36 cellular contexts compared by ENCODE assay signal in the genomic region with DNA sequence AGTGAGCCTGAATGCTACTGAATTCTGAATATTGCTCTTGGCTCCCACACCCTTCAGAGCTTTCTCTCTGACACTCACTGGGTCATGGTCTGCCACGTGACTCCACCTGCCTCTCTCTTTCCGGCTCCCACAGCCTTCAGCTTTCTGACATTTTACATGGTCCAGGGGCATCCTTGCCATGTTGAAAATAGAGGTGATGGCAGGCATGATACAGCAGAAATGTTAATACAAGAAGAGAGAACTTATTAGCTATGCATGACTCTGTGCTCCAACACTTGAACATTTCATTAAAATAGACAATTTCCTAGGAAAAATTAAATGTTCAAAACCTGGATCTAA.
"Had no signal": no experiment of that assay in that cellular context is flagged by ENCODE, and none has a peak within 500 bp of the region (broad histone marks: within the 10 kb centered on the region; RNA-seq: fewer than 3 reads in every experiment).

No MANE protein-coding gene starts in this region.

- FAIRE-seq: bronchial epithelial cell had no signal

- DNase-seq: activated B cell treated with CpG ODN at 0.5 μM for 24 hours; activated CD4-positive, alpha-beta memory T cell treated with anti-CD3 and anti-CD28 coated beads for 36 hours; activated CD4-positive, alpha-beta T cell treated with anti-CD3 and anti-CD28 coated beads for 4 hours; activated CD4-positive, alpha-beta T cell treated with anti-CD3 and anti-CD28 coated beads, Interleukin-2, amount 50 U/mL, for 1 hour; activated CD4-positive, CD25-positive, alpha-beta regulatory T cell treated with anti-CD3 and anti-CD28 coated beads, Interleukin-2, amount 50 U/mL, for 72 hours; activated CD8-positive, alpha-beta memory T cell treated with anti-CD3 and anti-CD28 coated beads, Interleukin-2, amount 50 U/mL, for 4 hours; activated gamma-delta T cell treated with Interleukin-2 at 50 U/mL for 16 hours; activated naive CD4-positive, alpha-beta T cell treated with anti-CD3 and anti-CD28 coated beads for 36 hours; activated naive CD8-positive, alpha-beta T cell treated with anti-CD3 and anti-CD28 coated beads, Interleukin-2, amount 50 U/mL, for 24 hours; activated T-cell treated with anti-CD3 and anti-CD28 coated beads for 4 hours; activated T-cell treated with anti-CD3 and anti-CD28 coated beads, Interleukin-2, amount 50 U/mL, for 4 hours; anterior cingulate cortex; cerebellar nuclear complex; MM.1S; NCI-H1092; NCI-H1436 treated with DMSO at 0.1 percent for 48 hours; NCI-H1694 treated with DMSO at 0.1 percent for 48 hours; NCI-H2029; NCI-H2107; NCI-H2171; NCI-H446; NCI-H510A treated with DMSO at 0.1 percent for 48 hours; NCI-H526 treated with DMSO at 0.1 percent for 48 hours; NCI-H774; NK-92 treated with Interleukin-12 subunit alpha and Interleukin-12 subunit beta, amount 100 ng/mL, for 24 hours; OCI-M1; Right ventricle myocardium superior; SW 1271; T-helper 1 cell; T-helper 2 cell; T-helper 9 cell had no signal

- H3K27ac Mint-ChIP-seq: activated B cell treated with CpG ODN at 0.5 μM for 24 hours; activated CD4-positive, alpha-beta memory T cell treated with anti-CD3 and anti-CD28 coated beads for 36 hours; activated naive CD4-positive, alpha-beta T cell treated with anti-CD3 and anti-CD28 coated beads for 36 hours; activated naive CD8-positive, alpha-beta T cell treated with anti-CD3 and anti-CD28 coated beads, Interleukin-2, amount 50 U/mL, for 24 hours; activated T-helper 1 cell treated with anti-CD3 and anti-CD28 coated beads, Interleukin-12 subunit alpha, Interleukin-12 subunit beta, Interleukin-2, Interleukin-4 antibody, amounts not matched to agents 30 ng/mL and 10 ng/mL and 1 ng/mL, durations not matched to agents 14 hours and 24 hours and 36 hours had no signal

- H3K9me3 Mint-ChIP-seq: activated B cell treated with CpG ODN at 0.5 μM for 24 hours; activated CD4-positive, alpha-beta memory T cell treated with anti-CD3 and anti-CD28 coated beads for 36 hours; activated naive CD4-positive, alpha-beta T cell treated with anti-CD3 and anti-CD28 coated beads for 36 hours; activated naive CD4-positive, alpha-beta T cell treated with anti-CD3 and anti-CD28 coated beads, Interleukin-2, amount 50 U/mL, for 72 hours; activated naive CD8-positive, alpha-beta T cell treated with anti-CD3 and anti-CD28 coated beads, Interleukin-2, amount 50 U/mL, for 24 hours; activated T-cell treated with anti-CD3 and anti-CD28 coated beads, Interleukin-2, amount 50 U/mL, for 4 hours; activated T-helper 1 cell treated with anti-CD3 and anti-CD28 coated beads, Interleukin-12 subunit alpha, Interleukin-12 subunit beta, Interleukin-2, Interleukin-4 antibody, amounts not matched to agents 30 ng/mL and 10 ng/mL and 1 ng/mL, durations not matched to agents 14 hours and 24 hours and 36 hours had no signal

- H3K4me3 Mint-ChIP-seq: activated B cell treated with CpG ODN at 0.5 μM for 24 hours; activated CD4-positive, alpha-beta memory T cell treated with anti-CD3 and anti-CD28 coated beads for 36 hours; activated naive CD4-positive, alpha-beta T cell treated with anti-CD3 and anti-CD28 coated beads for 36 hours; activated naive CD8-positive, alpha-beta T cell treated with anti-CD3 and anti-CD28 coated beads, Interleukin-2, amount 50 U/mL, for 24 hours; activated T-cell treated with anti-CD3 and anti-CD28 coated beads, Interleukin-2, amount 50 U/mL, for 4 hours; activated T-helper 1 cell treated with anti-CD3 and anti-CD28 coated beads, Interleukin-12 subunit alpha, Interleukin-12 subunit beta, Interleukin-2, Interleukin-4 antibody, amounts not matched to agents 30 ng/mL and 10 ng/mL and 1 ng/mL, durations not matched to agents 14 hours and 24 hours and 36 hours; brain had no signal

- ATAC-seq: activated naive CD4-positive, alpha-beta T cell treated with anti-CD3 and anti-CD28 coated beads, Interleukin-2, amount 50 U/mL, for 72 hours; activated naive CD8-positive, alpha-beta T cell treated with anti-CD3 and anti-CD28 coated beads, Interleukin-2, amount 50 U/mL, for 24 hours; activated T-cell treated with anti-CD3 and anti-CD28 coated beads, Interleukin-2, amount 50 U/mL, for 4 hours had no signal

- H3K36me3 Mint-ChIP-seq: activated CD4-positive, alpha-beta memory T cell treated with anti-CD3 and anti-CD28 coated beads for 36 hours; activated naive CD4-positive, alpha-beta T cell treated with anti-CD3 and anti-CD28 coated beads, Interleukin-2, amount 50 U/mL, for 72 hours; brain had no signal

- H3K27ac ChIP-seq: VCaP had no signal
